1 cellular context compared by ENCODE assay signal in the genomic region with DNA sequence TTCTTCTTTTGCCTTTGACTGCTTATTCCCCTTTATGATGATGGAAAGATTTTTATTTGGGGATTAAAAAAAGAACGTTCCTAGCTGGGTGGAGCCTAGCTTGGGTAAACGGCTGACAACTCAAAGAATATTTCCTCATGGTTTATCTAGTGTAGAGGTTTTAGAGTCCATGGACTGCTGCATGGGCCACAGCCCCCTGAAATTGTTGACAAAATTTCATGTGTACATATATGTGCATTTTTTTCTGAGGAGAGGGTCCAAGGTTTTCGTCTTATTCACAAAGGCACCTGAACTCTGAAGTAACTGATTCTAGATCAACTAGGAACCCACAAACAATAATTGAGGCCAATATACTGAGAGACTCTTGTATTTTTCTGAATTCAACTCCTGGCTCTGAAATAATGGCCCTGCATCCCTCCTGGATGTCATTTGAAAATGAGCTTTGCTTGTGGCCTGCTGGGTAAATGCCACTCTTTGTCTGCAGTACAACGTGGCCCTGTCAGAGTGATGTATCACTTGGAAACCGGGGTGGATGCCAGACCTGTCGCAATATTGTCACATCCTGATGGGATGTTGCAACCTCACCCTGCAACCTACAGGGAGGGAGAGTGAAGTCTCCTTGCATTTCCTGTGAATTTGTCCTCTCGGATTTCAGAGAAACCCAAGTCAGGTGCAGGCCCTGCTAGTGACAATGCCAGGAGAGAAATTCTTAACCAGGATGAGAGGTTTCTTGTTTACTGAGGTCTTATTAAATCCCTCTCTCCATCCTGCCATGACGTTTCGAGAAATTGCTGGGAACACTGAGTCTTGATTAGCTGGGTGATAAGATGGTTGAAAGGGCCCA.
TF ChIP-seq lines count a peak whose summit lies in the region.

No MANE protein-coding gene starts in this region.

TF ChIP-seq in HepG2, 621 proteins besides CTCF, POLR2A, EP300 and RAD21 (continued from another document and continues in another):
- TF ChIP-seq CC2D1A (CRISPR knock-in tag; IDR thresholded peaks at IDR 0.05) (no peak), ZNF501 (CRISPR knock-in tag; IDR thresholded peaks at IDR 0.05) (no peak), ZNF674 (CRISPR knock-in tag; IDR thresholded peaks at IDR 0.05; ENCODE audit: low read depth) (no peak), ZNF253 (CRISPR knock-in tag; IDR thresholded peaks at IDR 0.05; ENCODE audit: borderline replicate concordance) (no peak), ZNF282 (IDR thresholded peaks at IDR 0.05; ENCODE audit: partially characterized antibody) (no peak), FOXC1 (CRISPR knock-in tag; IDR thresholded peaks at IDR 0.05; ENCODE audit: borderline replicate concordance) (no peak; the same call in 1 of the 2 replicates), RFX3 (CRISPR knock-in tag; IDR thresholded peaks at IDR 0.05) (peak; percentile 63), SRSF1 (optimal IDR thresholded peaks at IDR 0.05; ENCODE audit: low read depth, low read length) (no peak), ZNF644 (CRISPR knock-in tag; IDR thresholded peaks at IDR 0.05; ENCODE audit: low read depth) (peak; percentile 88), SMAD9 (CRISPR knock-in tag; IDR thresholded peaks at IDR 0.05) (no peak), ZKSCAN1 (IDR thresholded peaks at IDR 0.05; ENCODE audit: low read length) (no peak), ZFP36 (IDR thresholded peaks at IDR 0.05; ENCODE audit: borderline replicate concordance, low read depth, low read length, partially characterized antibody) (no peak), U2AF2 (IDR thresholded peaks at IDR 0.05; ENCODE audit: low read depth, low read length) (no peak), THAP11 (CRISPR knock-in tag; IDR thresholded peaks at IDR 0.05) (peak; percentile 83), HNRNPUL1 (IDR thresholded peaks at IDR 0.05; ENCODE audit: low read depth, low read length) (no peak), MAZ (IDR thresholded peaks at IDR 0.05; ENCODE audit: borderline replicate concordance, low read depth, low read length) (peak; percentile 30; the same call in 1 of the 2 replicates), MAZ (CRISPR knock-in tag; IDR thresholded peaks at IDR 0.05; ENCODE audit: low read depth) (peak; percentile 83), DNMT1 (CRISPR knock-in tag; IDR thresholded peaks at IDR 0.05) (no peak), ZNF670 (CRISPR knock-in tag; IDR thresholded peaks at IDR 0.05; ENCODE audit: borderline replicate concordance) (no peak), RXRA (CRISPR knock-in tag; IDR thresholded peaks at IDR 0.05) (peak; percentile 94; the same call in 1 of the 2 replicates), MYNN (CRISPR knock-in tag; IDR thresholded peaks at IDR 0.05; ENCODE audit: low read depth) (0 out of 2 replicates have a peak, but pooled peaks have one; percentile 66), DNMT3B (CRISPR knock-in tag; conservative IDR thresholded peaks at IDR 0.05) (peak; percentile 94; the same call in 1 of the 2 replicates), ZNF7 (CRISPR knock-in tag; IDR thresholded peaks at IDR 0.05) (no peak; the same call in 1 of the 2 replicates), SKI (IDR thresholded peaks at IDR 0.05; ENCODE audit: partially characterized antibody) (peak; percentile 67), TEAD3 (CRISPR knock-in tag; optimal IDR thresholded peaks at IDR 0.05; ENCODE audit: borderline replicate concordance) (peak; percentile 93), HOXA5 (CRISPR knock-in tag; IDR thresholded peaks at IDR 0.05) (peak; percentile 100), ZNF180 (CRISPR knock-in tag; IDR thresholded peaks at IDR 0.05; ENCODE audit: borderline replicate concordance, low read depth) (no peak), ZNF839 (CRISPR knock-in tag; IDR thresholded peaks at IDR 0.05; ENCODE audit: borderline replicate concordance) (no peak), SSRP1 (CRISPR knock-in tag; IDR thresholded peaks at IDR 0.05) (no peak; the same call in 1 of the 2 replicates), MED1 (CRISPR knock-in tag; IDR thresholded peaks at IDR 0.05) (peak; percentile 96), CAMTA2 (CRISPR knock-in tag; IDR thresholded peaks at IDR 0.05; ENCODE audit: borderline replicate concordance) (no peak), ZNF678 (CRISPR knock-in tag; IDR thresholded peaks at IDR 0.05) (no peak), ZNF468 (CRISPR knock-in tag; IDR thresholded peaks at IDR 0.05) (no peak), ZNF615 (CRISPR knock-in tag; IDR thresholded peaks at IDR 0.05; ENCODE audit: borderline replicate concordance) (no peak), JUND (CRISPR knock-in tag; IDR thresholded peaks at IDR 0.05) (peak; percentile 75; the same call in 1 of the 2 replicates), JUN (CRISPR knock-in tag; IDR thresholded peaks at IDR 0.05) (peak; percentile 86)
- TF ChIP-seq, protein P1, sequence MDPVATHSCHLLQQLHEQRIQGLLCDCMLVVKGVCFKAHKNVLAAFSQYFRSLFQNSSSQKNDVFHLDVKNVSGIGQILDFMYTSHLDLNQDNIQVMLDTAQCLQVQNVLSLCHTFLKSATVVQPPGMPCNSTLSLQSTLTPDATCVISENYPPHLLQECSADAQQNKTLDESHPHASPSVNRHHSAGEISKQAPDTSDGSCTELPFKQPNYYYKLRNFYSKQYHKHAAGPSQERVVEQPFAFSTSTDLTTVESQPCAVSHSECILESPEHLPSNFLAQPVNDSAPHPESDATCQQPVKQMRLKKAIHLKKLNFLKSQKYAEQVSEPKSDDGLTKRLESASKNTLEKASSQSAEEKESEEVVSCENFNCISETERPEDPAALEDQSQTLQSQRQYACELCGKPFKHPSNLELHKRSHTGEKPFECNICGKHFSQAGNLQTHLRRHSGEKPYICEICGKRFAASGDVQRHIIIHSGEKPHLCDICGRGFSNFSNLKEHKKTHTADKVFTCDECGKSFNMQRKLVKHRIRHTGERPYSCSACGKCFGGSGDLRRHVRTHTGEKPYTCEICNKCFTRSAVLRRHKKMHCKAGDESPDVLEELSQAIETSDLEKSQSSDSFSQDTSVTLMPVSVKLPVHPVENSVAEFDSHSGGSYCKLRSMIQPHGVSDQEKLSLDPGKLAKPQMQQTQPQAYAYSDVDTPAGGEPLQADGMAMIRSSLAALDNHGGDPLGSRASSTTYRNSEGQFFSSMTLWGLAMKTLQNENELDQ (CRISPR knock-in tag; IDR thresholded peaks at IDR 0.05; ENCODE audit: borderline replicate concordance), result peak; percentile 61; the same call in 1 of the 2 replicates
- TF ChIP-seq, protein P2, sequence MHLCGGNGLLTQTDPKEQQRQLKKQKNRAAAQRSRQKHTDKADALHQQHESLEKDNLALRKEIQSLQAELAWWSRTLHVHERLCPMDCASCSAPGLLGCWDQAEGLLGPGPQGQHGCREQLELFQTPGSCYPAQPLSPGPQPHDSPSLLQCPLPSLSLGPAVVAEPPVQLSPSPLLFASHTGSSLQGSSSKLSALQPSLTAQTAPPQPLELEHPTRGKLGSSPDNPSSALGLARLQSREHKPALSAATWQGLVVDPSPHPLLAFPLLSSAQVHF (CRISPR knock-in tag; IDR thresholded peaks at IDR 0.05), result no peak
- TF ChIP-seq, protein P3, sequence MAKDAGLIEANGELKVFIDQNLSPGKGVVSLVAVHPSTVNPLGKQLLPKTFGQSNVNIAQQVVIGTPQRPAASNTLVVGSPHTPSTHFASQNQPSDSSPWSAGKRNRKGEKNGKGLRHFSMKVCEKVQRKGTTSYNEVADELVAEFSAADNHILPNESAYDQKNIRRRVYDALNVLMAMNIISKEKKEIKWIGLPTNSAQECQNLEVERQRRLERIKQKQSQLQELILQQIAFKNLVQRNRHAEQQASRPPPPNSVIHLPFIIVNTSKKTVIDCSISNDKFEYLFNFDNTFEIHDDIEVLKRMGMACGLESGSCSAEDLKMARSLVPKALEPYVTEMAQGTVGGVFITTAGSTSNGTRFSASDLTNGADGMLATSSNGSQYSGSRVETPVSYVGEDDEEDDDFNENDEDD (CRISPR knock-in tag; IDR thresholded peaks at IDR 0.05; ENCODE audit: borderline replicate concordance), result peak; percentile 64; the same call in 1 of the 2 replicates
- TF ChIP-seq, protein P4, sequence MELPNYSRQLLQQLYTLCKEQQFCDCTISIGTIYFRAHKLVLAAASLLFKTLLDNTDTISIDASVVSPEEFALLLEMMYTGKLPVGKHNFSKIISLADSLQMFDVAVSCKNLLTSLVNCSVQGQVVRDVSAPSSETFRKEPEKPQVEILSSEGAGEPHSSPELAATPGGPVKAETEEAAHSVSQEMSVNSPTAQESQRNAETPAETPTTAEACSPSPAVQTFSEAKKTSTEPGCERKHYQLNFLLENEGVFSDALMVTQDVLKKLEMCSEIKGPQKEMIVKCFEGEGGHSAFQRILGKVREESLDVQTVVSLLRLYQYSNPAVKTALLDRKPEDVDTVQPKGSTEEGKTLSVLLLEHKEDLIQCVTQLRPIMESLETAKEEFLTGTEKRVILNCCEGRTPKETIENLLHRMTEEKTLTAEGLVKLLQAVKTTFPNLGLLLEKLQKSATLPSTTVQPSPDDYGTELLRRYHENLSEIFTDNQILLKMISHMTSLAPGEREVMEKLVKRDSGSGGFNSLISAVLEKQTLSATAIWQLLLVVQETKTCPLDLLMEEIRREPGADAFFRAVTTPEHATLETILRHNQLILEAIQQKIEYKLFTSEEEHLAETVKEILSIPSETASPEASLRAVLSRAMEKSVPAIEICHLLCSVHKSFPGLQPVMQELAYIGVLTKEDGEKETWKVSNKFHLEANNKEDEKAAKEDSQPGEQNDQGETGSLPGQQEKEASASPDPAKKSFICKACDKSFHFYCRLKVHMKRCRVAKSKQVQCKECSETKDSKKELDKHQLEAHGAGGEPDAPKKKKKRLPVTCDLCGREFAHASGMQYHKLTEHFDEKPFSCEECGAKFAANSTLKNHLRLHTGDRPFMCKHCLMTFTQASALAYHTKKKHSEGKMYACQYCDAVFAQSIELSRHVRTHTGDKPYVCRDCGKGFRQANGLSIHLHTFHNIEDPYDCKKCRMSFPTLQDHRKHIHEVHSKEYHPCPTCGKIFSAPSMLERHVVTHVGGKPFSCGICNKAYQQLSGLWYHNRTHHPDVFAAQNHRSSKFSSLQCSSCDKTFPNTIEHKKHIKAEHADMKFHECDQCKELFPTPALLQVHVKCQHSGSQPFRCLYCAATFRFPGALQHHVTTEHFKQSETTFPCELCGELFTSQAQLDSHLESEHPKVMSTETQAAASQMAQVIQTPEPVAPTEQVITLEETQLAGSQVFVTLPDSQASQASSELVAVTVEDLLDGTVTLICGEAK (IDR thresholded peaks at IDR 0.05), result no peak
- TF ChIP-seq, protein P4 (CRISPR knock-in tag; IDR thresholded peaks at IDR 0.05), result peak; percentile 61; the same call in 1 of the 2 replicates
- TF ChIP-seq, protein P5, sequence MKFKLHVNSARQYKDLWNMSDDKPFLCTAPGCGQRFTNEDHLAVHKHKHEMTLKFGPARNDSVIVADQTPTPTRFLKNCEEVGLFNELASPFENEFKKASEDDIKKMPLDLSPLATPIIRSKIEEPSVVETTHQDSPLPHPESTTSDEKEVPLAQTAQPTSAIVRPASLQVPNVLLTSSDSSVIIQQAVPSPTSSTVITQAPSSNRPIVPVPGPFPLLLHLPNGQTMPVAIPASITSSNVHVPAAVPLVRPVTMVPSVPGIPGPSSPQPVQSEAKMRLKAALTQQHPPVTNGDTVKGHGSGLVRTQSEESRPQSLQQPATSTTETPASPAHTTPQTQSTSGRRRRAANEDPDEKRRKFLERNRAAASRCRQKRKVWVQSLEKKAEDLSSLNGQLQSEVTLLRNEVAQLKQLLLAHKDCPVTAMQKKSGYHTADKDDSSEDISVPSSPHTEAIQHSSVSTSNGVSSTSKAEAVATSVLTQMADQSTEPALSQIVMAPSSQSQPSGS (CRISPR knock-in tag; IDR thresholded peaks at IDR 0.05), result peak; percentile 95
- TF ChIP-seq, protein P6, sequence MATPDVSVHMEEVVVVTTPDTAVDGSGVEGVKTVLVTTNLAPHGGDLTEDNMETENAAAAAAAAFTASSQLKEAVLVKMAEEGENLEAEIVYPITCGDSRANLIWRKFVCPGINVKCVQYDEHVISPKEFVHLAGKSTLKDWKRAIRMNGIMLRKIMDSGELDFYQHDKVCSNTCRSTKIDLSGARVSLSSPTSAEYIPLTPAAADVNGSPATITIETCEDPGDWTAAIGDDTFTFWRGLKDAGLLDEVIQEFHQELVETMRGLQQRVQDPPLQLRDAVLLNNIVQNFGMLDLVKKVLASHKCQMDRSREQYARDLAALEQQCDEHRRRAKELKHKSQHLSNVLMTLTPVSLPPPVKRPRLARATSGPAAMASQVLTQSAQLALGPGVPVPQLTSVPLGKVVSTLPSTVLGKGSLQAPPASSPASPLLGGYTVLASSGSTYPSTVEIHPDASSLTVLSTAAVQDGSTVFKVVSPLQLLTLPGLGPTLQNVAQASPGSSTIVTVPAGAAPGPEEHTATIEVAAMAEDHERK (CRISPR knock-in tag; IDR thresholded peaks at IDR 0.05; ENCODE audit: low read depth), result 0 out of 2 replicates have a peak, but pooled peaks have one; percentile 10
- TF ChIP-seq, protein P7, sequence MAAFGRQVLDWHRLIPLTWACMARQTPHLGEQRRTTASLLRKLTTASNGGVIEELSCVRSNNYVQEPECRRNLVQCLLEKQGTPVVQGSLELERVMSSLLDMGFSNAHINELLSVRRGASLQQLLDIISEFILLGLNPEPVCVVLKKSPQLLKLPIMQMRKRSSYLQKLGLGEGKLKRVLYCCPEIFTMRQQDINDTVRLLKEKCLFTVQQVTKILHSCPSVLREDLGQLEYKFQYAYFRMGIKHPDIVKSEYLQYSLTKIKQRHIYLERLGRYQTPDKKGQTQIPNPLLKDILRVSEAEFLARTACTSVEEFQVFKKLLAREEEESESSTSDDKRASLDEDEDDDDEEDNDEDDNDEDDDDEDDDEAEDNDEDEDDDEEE (CRISPR knock-in tag; IDR thresholded peaks at IDR 0.05), result no peak
